Comparison of ENCODE assay signal across 23 cellular contexts in the genomic region with DNA sequence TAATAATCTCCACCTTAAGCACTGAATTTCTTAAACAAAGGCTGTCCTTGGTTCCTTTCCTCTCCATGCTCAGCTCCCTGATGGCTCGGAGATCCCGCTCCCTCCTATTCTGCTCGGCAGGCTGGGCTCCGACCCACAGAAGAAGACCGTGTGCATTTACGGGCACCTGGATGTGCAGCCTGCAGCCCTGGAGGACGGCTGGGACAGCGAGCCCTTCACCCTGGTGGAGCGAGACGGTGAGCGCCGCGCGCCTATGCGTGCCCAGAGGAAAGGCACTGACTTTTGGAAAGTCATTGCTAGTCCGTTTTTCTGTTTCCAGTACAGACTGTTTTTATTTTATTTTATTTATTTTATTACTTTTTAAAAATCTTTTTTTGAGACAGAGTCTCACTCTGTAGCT. TPM values are rescaled to one million over a fixed set of nuclear protein-coding genes. Genes with fewer than 3 reads are reported as not detected.
DNase-seq lines count a peak whose midpoint lies in the region; ATAC-seq, FAIRE-seq and TF ChIP-seq lines count a peak whose summit lies in the region.
"Had no signal": no experiment of that assay in that cellular context is flagged by ENCODE, and none has a peak within 500 bp of the region (broad histone marks: within the 10 kb centered on the region; RNA-seq: fewer than 3 reads in every experiment).

No MANE protein-coding gene starts in this region.

- H3K27ac ChIP-seq in HUES48 (ENCODE audit: low read depth, low read length) (peak overlapping the region; percentile 40), kidney (ENCODE audit: low read depth in 2 of 2, low read length in 2 of 2) (no peak overlapping the region), spleen (peak overlapping the region in 1 of 8 donors; percentile 37), smooth muscle cell (ENCODE audit: low read depth) (no peak overlapping the region)
- H3K27ac ChIP-seq: 22Rv1, C4-2B had no signal

- H3K27me3 ChIP-seq in HUES48 (ENCODE audit: control insufficient read depth, insufficient read depth, low read length): no peaks in the 10 kb centered on the region
- no peaks in the 10 kb centered on the region for H3K27me3 ChIP-seq in spleen (replicated peaks in 1 of 7)
- H3K27me3 ChIP-seq in smooth muscle cell (ENCODE audit: low read depth): no peaks in the 10 kb centered on the region

- 79 to 91% (median 84%) methylated on average over 16 of the region's 16 CpGs for WGBS in spleen, 5 donors
- 96% methylated on average over 16 of the region's 16 CpGs for WGBS in smooth muscle cell (ENCODE audit: low lambda C conversion rate)

- H3K9me3 ChIP-seq in HUES48 (ENCODE audit: control insufficient read depth, insufficient read depth, low read length) (no peaks in the 10 kb centered on the region), kidney (ENCODE audit: control insufficient read depth in 1 of 2, low read length in 2 of 2) (no peaks in the 10 kb centered on the region), spleen (no peaks in the 10 kb centered on the region), smooth muscle cell (replicated peaks; ENCODE audit: low read depth) (no peaks in the 10 kb centered on the region)
- H3K9me3 ChIP-seq: HAP-1 had no signal

- H3K4me1 ChIP-seq in HUES48 (ENCODE audit: control insufficient read depth, insufficient read depth, low read length): no peaks in the 10 kb centered on the region
- peaks cover 6 to 11% of the 10 kb centered on the region in 2 donors for H3K4me1 ChIP-seq in kidney (ENCODE audit: control insufficient read depth in 1 of 2, insufficient read depth in 1 of 2, low read depth in 1 of 2, low read length in 2 of 2)
- peaks cover 14 to 64% (median 53%) of the 10 kb centered on the region in 6 donors for H3K4me1 ChIP-seq in spleen
- H3K4me1 ChIP-seq in smooth muscle cell (ENCODE audit: low read depth): no peaks in the 10 kb centered on the region
- H3K4me1 ChIP-seq: HAP-1 had no signal

- intact Hi-C loops in kidney (cut with DNase I): no loop called here
- intact Hi-C loops in spleen (cut with DNase I; ENCODE audit: low total_unique reads): no loop called here

- H3K9ac ChIP-seq in HUES48 (ENCODE audit: low read depth, low read length) (no peak overlapping the region), kidney (ENCODE audit: low read length in 2 of 2) (no peak overlapping the region), smooth muscle cell (ENCODE audit: low read depth) (no peak overlapping the region)

- ATAC-seq in GM21786 (IDR thresholded peaks at IDR 0.05; ENCODE audit: unreplicated experiment): no peak

- H3K79me2 ChIP-seq in smooth muscle cell (ENCODE audit: low read depth): no peaks in the 10 kb centered on the region

- TF ChIP-seq CTCF in kidney (IDR thresholded peaks at IDR 0.05; ENCODE audit: borderline replicate concordance, extremely low read depth, insufficient read depth) (no peak), spleen (IDR thresholded peaks at IDR 0.05 in 8 of 11, conservative IDR thresholded peaks at IDR 0.05 in 3 of 11) (no peak), smooth muscle cell (IDR thresholded peaks at IDR 0.05; ENCODE audit: borderline replicate concordance, insufficient read depth, poor library complexity, severe bottlenecking) (no peak)

- H3K36me3 ChIP-seq in HUES48 (ENCODE audit: control insufficient read depth, insufficient read depth, low read length) (peaks cover 96% of the 10 kb centered on the region), kidney (ENCODE audit: control insufficient read depth in 1 of 2, insufficient read depth in 2 of 2, low read length in 2 of 2) (peaks cover 40 to 63% of the 10 kb centered on the region in 2 donors), spleen (peaks cover 0 to 100% (median 89%) of the 10 kb centered on the region in 6 donors), smooth muscle cell (ENCODE audit: low read depth) (no peaks in the 10 kb centered on the region)

- peak; percentile 35 for DNase-seq in activated CD8-positive, alpha-beta memory T cell treated with anti-CD3 and anti-CD28 coated beads for 24 hours
- no peak for DNase-seq in activated CD8-positive, alpha-beta memory T cell treated with anti-CD3 and anti-CD28 coated beads, Interleukin-2, amount 50 U/mL, for 4 hours
- peak; percentile 54 for DNase-seq in kidney
- DNase-seq in spleen: peak; percentile 75
- DNase-seq in NCI-H2196 (lab: John Stamatoyannopoulos, UW; ENCODE audit: unreplicated experiment): no peak
- DNase-seq in smooth muscle cell (lab: John Stamatoyannopoulos, UW; ENCODE audit: unreplicated experiment): no peak
- DNase-seq: AML-193, KBM-7, NCI-H1105 treated with DMSO at 0.1 percent for 48 hours, NCI-H1694, NCI-H2081 treated with DMSO at 0.1 percent for 48 hours, NCI-H510A treated with DMSO at 0.1 percent for 48 hours, NCI-H774, OCI-M1, Right ventricle myocardium superior had no signal

- no peak for TF ChIP-seq POLR2A in spleen (IDR thresholded peaks at IDR 0.05)

- H2AFZ ChIP-seq in smooth muscle cell (ENCODE audit: low read depth): no peak overlapping the region

- peaks cover 16% of the 10 kb centered on the region for H4K20me1 ChIP-seq in smooth muscle cell (ENCODE audit: low read depth)

- no peaks in the 10 kb centered on the region for H3F3A ChIP-seq in smooth muscle cell (ENCODE audit: low read depth)

- no peak overlapping the region for H3K4me2 ChIP-seq in smooth muscle cell

- H3K4me3 ChIP-seq in HUES48 (ENCODE audit: low read depth, low read length): no peak overlapping the region
- H3K4me3 ChIP-seq in kidney (ENCODE audit: low read length in 2 of 2): no peak overlapping the region
- H3K4me3 ChIP-seq in spleen: no peak overlapping the region
- H3K4me3 ChIP-seq in smooth muscle cell: no peak overlapping the region
- H3K4me3 ChIP-seq: HAP-1 had no signal

- FAIRE-seq in kidney (lab: Jason Lieb, UNC): no peak
- FAIRE-seq: D721Med, GM12892, GM18507 had no signal

RNA-seq across cellular contexts. Expression of gene CNDP2, which starts 9.6 kb away (rescaled TPM):
- total RNA-seq in kidney: 740 TPM
- polyA plus RNA-seq in kidney (ENCODE audit: insufficient read depth, low read depth, low replicate concordance): 499 TPM
- 100 to 1,000 TPM; 219 to 310 (median 291) TPM for total RNA-seq in spleen
- 100 to 1,000 TPM; 102 to 168 (median 123) TPM for polyA plus RNA-seq in spleen
- total RNA-seq in smooth muscle cell: 48.0 and 73.4 TPM in 2 replicates
- polyA plus RNA-seq in smooth muscle cell: 64.1 and 81.1 TPM in 2 replicates

RNA-seq across cellular contexts. Expression of gene CNDP1, which starts 28.5 kb away (rescaled TPM):
- total RNA-seq in kidney (1.4 TPM), spleen (under 1 TPM in 5 of 7 donors, not detected in 2; 0.13 to 0.59 (median 0.36) TPM), smooth muscle cell (0.18 TPM in 1 of 2 replicates, not detected in the other)
- polyA plus RNA-seq in kidney (ENCODE audit: insufficient read depth, low read depth, low replicate concordance) (2.9 TPM), spleen (under 1 TPM; 0.03 to 0.17 (median 0.13) TPM), smooth muscle cell (not detected in 2 replicates)
- total RNA-seq: Right ventricle myocardium superior had no signal

RNA-seq across cellular contexts. Expression of gene DIPK1C, which starts 48.7 kb away (rescaled TPM):
- total RNA-seq in kidney (0.09 TPM), spleen (under 1 TPM in 2 of 7 donors, not detected in 5; 0.34 to 0.51 TPM), smooth muscle cell (not detected in 2 replicates)
- polyA plus RNA-seq in kidney (ENCODE audit: insufficient read depth, low read depth, low replicate concordance) (not detected), spleen (under 1 TPM in 2 of 3 donors, not detected in 1; 0.10 to 0.23 TPM), smooth muscle cell (not detected in 2 replicates)

Comparison
In these comparisons a context has a peak if more than half of its experiments do, and no peak if none do; other contexts are left out.
1. DNase-seq: peak in activated CD8-positive, alpha-beta memory T cell treated with anti-CD3 and anti-CD28 coated beads for 24 hours (single experiment), kidney (single experiment) and spleen (single experiment); none in activated CD8-positive, alpha-beta memory T cell treated with anti-CD3 and anti-CD28 coated beads, Interleukin-2, amount 50 U/mL, for 4 hours (single experiment), NCI-H2196 (single experiment) and smooth muscle cell (single experiment).